Comparison of ENCODE assay signal across 14 cellular contexts in the genomic region with DNA sequence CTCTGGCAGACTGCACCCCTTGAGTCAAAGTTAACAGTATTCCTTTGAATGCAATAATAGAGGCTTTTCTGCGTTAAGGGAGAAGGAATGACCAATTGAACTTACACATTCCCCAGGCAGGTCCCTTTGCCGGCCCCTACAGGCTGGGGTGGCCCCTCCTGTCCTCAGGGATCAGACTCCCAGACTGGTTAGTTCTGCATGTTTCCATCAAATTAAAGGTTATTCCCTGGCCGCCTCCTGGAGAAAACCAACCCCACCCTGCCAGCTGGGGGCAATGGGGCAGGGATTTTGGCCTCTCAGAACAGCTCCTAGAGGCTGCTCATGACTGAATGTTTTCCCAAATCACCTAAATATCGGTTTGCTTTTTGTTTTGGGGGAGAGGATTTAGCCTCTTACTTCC.
DNase-seq lines count a peak whose midpoint lies in the region; ATAC-seq, FAIRE-seq and TF ChIP-seq lines count a peak whose summit lies in the region.
"Had no signal": no experiment of that assay in that cellular context is flagged by ENCODE, and none has a peak within 500 bp of the region (broad histone marks: within the 10 kb centered on the region; RNA-seq: fewer than 3 reads in every experiment).

No MANE protein-coding gene starts in this region.

- POLR2A ChIA-PET in HepG2 (lab: Yijun Ruan, JAX), result interaction anchor here (4.3 kb wide), 1 partner anchor 41 kb away, joined by 26 read pairs; no protein-coding TSS in a partner anchor

- no peak for TF ChIP-seq RAD21 in HepG2 (CRISPR knock-in tag; IDR thresholded peaks at IDR 0.05)

- CTCF ChIA-PET in HepG2 (lab: Yijun Ruan, JAX; ENCODE audit: low intra/inter-chr PET ratio, low total read pairs), result no interaction called here

- H3K9ac ChIP-seq in HepG2 (ENCODE audit: insufficient read depth, low read depth, low read length), result no peak overlapping the region
- H3K9ac ChIP-seq in trophoblast cell (ENCODE audit: low read length), result no peak overlapping the region
- H3K9ac ChIP-seq: GM23248 had no signal

- no peak overlapping the region for H3K23ac ChIP-seq in trophoblast cell (ENCODE audit: low read length)

- TF ChIP-seq POLR2A in HepG2 (IDR thresholded peaks at IDR 0.05; ENCODE audit: insufficient read depth in 1 of 2, low read depth in 2 of 2, low read length in 2 of 2) (no peak), right lobe of liver (IDR thresholded peaks at IDR 0.05) (no peak)

- no peak overlapping the region for H3K4ac ChIP-seq in trophoblast cell (ENCODE audit: low read depth, low read length)

- H3K79me2 ChIP-seq in HepG2 (ENCODE audit: insufficient read depth, low read length) (no peaks in the 10 kb centered on the region), trophoblast cell (ENCODE audit: control insufficient read depth, insufficient read depth, low read length, poor library complexity) (no peaks in the 10 kb centered on the region)

- peaks cover 24 to 39% of the 10 kb centered on the region in 2 experiments for H3K36me3 ChIP-seq in HepG2 (replicated peaks in 1 of 2; ENCODE audit: control insufficient read depth in 1 of 2, insufficient read depth in 2 of 2, low read length in 2 of 2)
- no peaks in the 10 kb centered on the region for H3K36me3 ChIP-seq in right lobe of liver
- H3K36me3 ChIP-seq in trophoblast cell (ENCODE audit: control insufficient read depth in 1 of 2, insufficient read depth in 2 of 2, low read length in 2 of 2), result peaks cover 2 to 7% of the 10 kb centered on the region in 2 experiments
- H3K36me3 ChIP-seq: BE2C had no signal

- H3K4me2 ChIP-seq in HepG2 (ENCODE audit: low read depth, low read length), result no peak overlapping the region
- no peak overlapping the region for H3K4me2 ChIP-seq in trophoblast cell (ENCODE audit: low read length)
- H3K4me2 ChIP-seq: A549 had no signal

- peaks cover 8% of the 10 kb centered on the region for H3K4me1 Mint-ChIP-seq in T-helper 17 cell

- H4K20me1 ChIP-seq in HepG2 (ENCODE audit: insufficient read depth, low read length), result no peaks in the 10 kb centered on the region; the same call in 1 of the 2 replicates

- H3K4me3 ChIP-seq in HepG2 (replicated peaks in 1 of 3; ENCODE audit: insufficient read depth in 1 of 3, low read depth in 2 of 3, low read length in 3 of 3) (no peak overlapping the region), right lobe of liver (no peak overlapping the region), trophoblast cell (ENCODE audit: low read depth, low read length) (no peak overlapping the region)
- H3K4me3 ChIP-seq: A549, GM23248 had no signal

- H4K12ac ChIP-seq in trophoblast cell (ENCODE audit: low read depth, low read length), result no peak overlapping the region

- H4K8ac ChIP-seq in trophoblast cell (ENCODE audit: low read depth, low read length), result no peak overlapping the region

- H2AFZ ChIP-seq in HepG2 (ENCODE audit: low read length), result no peak overlapping the region
- no peak overlapping the region for H2AFZ ChIP-seq in trophoblast cell (ENCODE audit: insufficient read depth, low read length, poor library complexity)
- H2AFZ ChIP-seq: GM23248 had no signal

- ATAC-seq in HepG2 (no peak), right lobe of liver (no peak), T-helper 17 cell (no peak), HG02840 (IDR thresholded peaks at IDR 0.05; ENCODE audit: low FRiP score, unreplicated experiment) (no peak), GM21390 (IDR thresholded peaks at IDR 0.05; ENCODE audit: unreplicated experiment) (no peak)
- no peak for ATAC-seq in stimulated activated naive CD8-positive, alpha-beta T cell treated with anti-CD3 and anti-CD28 coated beads, Interleukin-15, Interleukin-2, amounts not matched to agents 100 U/mL and 50 U/mL, for 24 hours
- ATAC-seq: A549 had no signal

- H3K4me3 Mint-ChIP-seq in T-helper 17 cell, result no peak overlapping the region

- no peak overlapping the region for H3K14ac ChIP-seq in trophoblast cell (ENCODE audit: low read length)

- TF ChIP-seq CTCF in HepG2 (CRISPR knock-in tag; IDR thresholded peaks at IDR 0.05) (no peak), right lobe of liver (IDR thresholded peaks at IDR 0.05) (no peak)

- H2BK5ac ChIP-seq in trophoblast cell (ENCODE audit: low read depth, low read length, poor library complexity), result no peak overlapping the region

- FAIRE-seq in HepG2 (lab: Jason Lieb, UNC), result no peak
- FAIRE-seq: A549, GM18507, H54 had no signal

- H3K4me1 ChIP-seq in HepG2 (ENCODE audit: insufficient read depth, low read length) (peaks cover 41% of the 10 kb centered on the region), right lobe of liver (peaks cover 0 to 23% (median 4%) of the 10 kb centered on the region in 4 donors), trophoblast cell (ENCODE audit: control insufficient read depth in 1 of 2, insufficient read depth in 2 of 2, low read length in 2 of 2) (peaks cover 6 to 9% of the 10 kb centered on the region in 2 experiments)
- H3K4me1 ChIP-seq: A549, BE2C had no signal

- intact Hi-C loops in HepG2 (cut with micrococcal nuclease; ENCODE audit: unreplicated experiment), result no loop called here
- intact Hi-C loops in right lobe of liver (cut with DNase I), result no loop called here

- H2BK12ac ChIP-seq in trophoblast cell (ENCODE audit: low read length), result no peak overlapping the region

- no TSS peak for BruUV-seq in HepG2 (replicated peaks; lab: Mats Ljungman, UMichigan)

- 97% methylated on average over 4 of the region's 4 CpGs for WGBS in HepG2 (ENCODE audit: low lambda C conversion rate)
- WGBS in right lobe of liver (ENCODE audit: insufficient coverage, low coverage, low lambda C conversion rate, missing lambda C conversion rate), result 100% methylated on average over 1 of the region's 4 CpGs
- no CpG with 5 or more reads among the region's 4 CpGs for WGBS in trophoblast cell (ENCODE audit: extremely low coverage, insufficient coverage, insufficient read length)

- no peaks in the 10 kb centered on the region for H3K36me3 Mint-ChIP-seq in T-helper 17 cell (ENCODE audit: low read depth)

- no peak overlapping the region for H4K91ac ChIP-seq in trophoblast cell (ENCODE audit: low read depth, low read length)

- no peaks in the 10 kb centered on the region for H3K27me3 Mint-ChIP-seq in T-helper 17 cell

- no peak overlapping the region for H3K18ac ChIP-seq in trophoblast cell (ENCODE audit: low read length)

- H3K27ac Mint-ChIP-seq in T-helper 17 cell, result peak overlapping the region; percentile 29

- H2BK120ac ChIP-seq in trophoblast cell (ENCODE audit: insufficient read depth, low read length, poor library complexity), result no peak overlapping the region

- no peak overlapping the region for H2AK5ac ChIP-seq in trophoblast cell (ENCODE audit: low read length)

- H3K27ac ChIP-seq in HepG2 (ENCODE audit: extremely low read length, insufficient read depth, low read length) (no peak overlapping the region), right lobe of liver (no peak overlapping the region), trophoblast cell (ENCODE audit: low read depth, low read length) (peak overlapping the region; percentile 31)
- H3K27ac ChIP-seq: A549, GM23248 had no signal

- H3K27me3 ChIP-seq in HepG2 (ENCODE audit: control insufficient read depth in 1 of 2, insufficient read depth in 2 of 2, low read length in 2 of 2) (no peaks in the 10 kb centered on the region), right lobe of liver (no peaks in the 10 kb centered on the region), trophoblast cell (ENCODE audit: insufficient read depth, low read length) (no peaks in the 10 kb centered on the region)
- H3K27me3 ChIP-seq: BE2C had no signal

- no peak for DNase-seq in HepG2 (ENCODE audit: low spot score)
- no peak for DNase-seq in right lobe of liver
- no peak for DNase-seq in T-helper 17 cell
- DNase-seq in trophoblast cell, result no peak
- DNase-seq in stimulated activated naive CD8-positive, alpha-beta T cell treated with anti-CD3 and anti-CD28 coated beads, Interleukin-15, Interleukin-2, amounts not matched to agents 100 U/mL and 50 U/mL, for 24 hours, result no peak
- DNase-seq: BE2C, DMS 273 treated with DMSO at 0.1 percent for 48 hours, GM23248, IMR-90 had no signal

- no peaks in the 10 kb centered on the region for H3K9me3 ChIP-seq in HepG2 (ENCODE audit: low read length)
- H3K9me3 ChIP-seq in right lobe of liver, result no peaks in the 10 kb centered on the region
- H3K9me3 ChIP-seq in T-helper 17 cell (ENCODE audit: control insufficient read depth, low read length, poor library complexity, severe bottlenecking), result no peaks in the 10 kb centered on the region
- no peaks in the 10 kb centered on the region for H3K9me3 ChIP-seq in trophoblast cell (ENCODE audit: insufficient read depth, low read depth, low read length)
- H3K9me3 ChIP-seq: A549, BE2C had no signal

- no peaks in the 10 kb centered on the region for H3K79me1 ChIP-seq in trophoblast cell (ENCODE audit: low read length)

- no peak for TF ChIP-seq EP300 in HepG2 (IDR thresholded peaks at IDR 0.05; ENCODE audit: low read depth in 2 of 2, low read length in 2 of 2)
- no peak for TF ChIP-seq EP300 in HepG2 (CRISPR knock-in tag; IDR thresholded peaks at IDR 0.05; ENCODE audit: borderline replicate concordance)

- in situ Hi-C loops in HepG2 (cut with HindIII; ENCODE audit: extremely low pct_ligation_motif_present, low pct_unique_long_range_greater_than_20kb), result loop anchor here (10.0 kb wide), 2 partner anchors 329 to 569 kb away; no protein-coding TSS in a partner anchor

TF ChIP-seq in HepG2, 621 proteins besides CTCF, POLR2A, EP300 and RAD21:
- peak; percentile 4 for TF ChIP-seq RBM22 (optimal IDR thresholded peaks at IDR 0.05; ENCODE audit: low read length)
- TF ChIP-seq, protein P1, sequence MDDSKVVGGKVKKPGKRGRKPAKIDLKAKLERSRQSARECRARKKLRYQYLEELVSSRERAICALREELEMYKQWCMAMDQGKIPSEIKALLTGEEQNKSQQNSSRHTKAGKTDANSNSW (CRISPR knock-in tag; IDR thresholded peaks at IDR 0.05; ENCODE audit: borderline replicate concordance), result no peak
